In genomic region chr1:8370046-8370881, GRCh38 we compare ENCODE assay signal across 8 cellular contexts. TPM values are rescaled to one million over a fixed set of nuclear protein-coding genes. Genes with fewer than 3 reads are reported as not detected.
DNase-seq lines count a peak whose midpoint lies in the region; ATAC-seq and TF ChIP-seq lines count a peak whose summit lies in the region.

No MANE protein-coding gene starts in this region.

- H3K27me3 ChIP-seq in body of pancreas = no peaks in the 10 kb centered on the region
- H3K27me3 ChIP-seq in upper lobe of right lung = no peaks in the 10 kb centered on the region

- WGBS in body of pancreas, 2 donors = 44 to 54% methylated on average over 14 of the region's 14 CpGs

- peaks cover 60% of the 10 kb centered on the region for H3K4me1 Mint-ChIP-seq in activated T-cell treated with anti-CD3 and anti-CD28 coated beads, Interleukin-2, amount 50 U/mL, for 24 hours (ENCODE audit: low read depth)

- intact Hi-C loops in body of pancreas (cut with DNase I) = no loop called here
- intact Hi-C loops in upper lobe of right lung (cut with DNase I) = no loop called here

- H3K4me3 ChIP-seq in body of pancreas (no peak overlapping the region), upper lobe of right lung (no peak overlapping the region)

- H3K36me3 ChIP-seq in body of pancreas (replicated peaks in 1 of 2; ENCODE audit: insufficient read depth in 1 of 2, low read depth in 2 of 2) = no peaks in the 10 kb centered on the region
- peaks cover 23% of the 10 kb centered on the region for H3K36me3 ChIP-seq in upper lobe of right lung

- TF ChIP-seq CTCF in body of pancreas (IDR thresholded peaks at IDR 0.05) (no peak), upper lobe of right lung (IDR thresholded peaks at IDR 0.05) (no peak)

- H3K4me1 ChIP-seq in body of pancreas = peaks cover 74% of the 10 kb centered on the region
- peaks cover 60% of the 10 kb centered on the region for H3K4me1 ChIP-seq in upper lobe of right lung

- H3K27ac Mint-ChIP-seq in activated T-cell treated with anti-CD3 and anti-CD28 coated beads, Interleukin-2, amount 50 U/mL, for 24 hours = peak overlapping the region; percentile 41

- no peak for DNase-seq in activated T-cell treated with anti-CD3 and anti-CD28 coated beads, Interleukin-2, amount 50 U/mL, for 24 hours
- no peak for DNase-seq in activated T-cell treated with anti-CD3 and anti-CD28 coated beads for 4 hours
- DNase-seq in body of pancreas = peak in 2 of 4 donors; percentile 31 to 40
- DNase-seq in midbrain (lab: John Stamatoyannopoulos, UW) = peak; percentile 31
- peak; percentile 8 for DNase-seq in upper lobe of right lung
- DNase-seq in DMS53 treated with DMSO at 0.1 percent for 48 hours (lab: John Stamatoyannopoulos, UW; ENCODE audit: unreplicated experiment) = no peak

- TF ChIP-seq POLR2A in body of pancreas (IDR thresholded peaks at IDR 0.05) = no peak

- H3K9me3 ChIP-seq in body of pancreas = no peaks in the 10 kb centered on the region
- no peaks in the 10 kb centered on the region for H3K9me3 ChIP-seq in upper lobe of right lung

- peaks cover 75% of the 10 kb centered on the region for H3K36me3 Mint-ChIP-seq in activated T-cell treated with anti-CD3 and anti-CD28 coated beads, Interleukin-2, amount 50 U/mL, for 24 hours (ENCODE audit: low read depth)

- H3K9me3 Mint-ChIP-seq in activated T-cell treated with anti-CD3 and anti-CD28 coated beads, Interleukin-2, amount 50 U/mL, for 24 hours = no peaks in the 10 kb centered on the region

- H3K4me3 Mint-ChIP-seq in activated T-cell treated with anti-CD3 and anti-CD28 coated beads, Interleukin-2, amount 50 U/mL, for 24 hours = no peak overlapping the region

- ATAC-seq in body of pancreas (peak; percentile 45), upper lobe of right lung (no peak), HG02981 (IDR thresholded peaks at IDR 0.05; ENCODE audit: unreplicated experiment) (no peak), HG02588 (IDR thresholded peaks at IDR 0.05; ENCODE audit: unreplicated experiment) (no peak)

- H3K27me3 Mint-ChIP-seq in activated T-cell treated with anti-CD3 and anti-CD28 coated beads, Interleukin-2, amount 50 U/mL, for 24 hours = no peaks in the 10 kb centered on the region

- peak overlapping the region; percentile 30 to 86 (median 64) for H3K27ac ChIP-seq in body of pancreas
- peak overlapping the region; percentile 27 for H3K27ac ChIP-seq in upper lobe of right lung

RNA-seq across cellular contexts. Expression of gene SLC45A1, which starts 52.4 kb away (rescaled TPM):
- 1 to 10 TPM in 1 of 2 donors, not detected in 1; 1.6 TPM for total RNA-seq in body of pancreas
- total RNA-seq in upper lobe of right lung = 1.9 TPM

Comparison
In these comparisons a context has a peak if more than half of its experiments do, and no peak if none do; other contexts are left out.
1. DNase-seq: peak in midbrain (single experiment) and upper lobe of right lung (single experiment); none in activated T-cell treated with anti-CD3 and anti-CD28 coated beads, Interleukin-2, amount 50 U/mL, for 24 hours (single experiment), activated T-cell treated with anti-CD3 and anti-CD28 coated beads for 4 hours (single experiment) and DMS53 treated with DMSO at 0.1 percent for 48 hours (single experiment).